15 cellular contexts compared by ENCODE assay signal in genomic region chr4:182662551-182662950, GRCh38.
DNase-seq lines count a peak whose midpoint lies in the region; ATAC-seq and TF ChIP-seq lines count a peak whose summit lies in the region.
"Had no signal": no experiment of that assay in that cellular context is flagged by ENCODE, and none has a peak within 500 bp of the region (broad histone marks: within the 10 kb centered on the region; RNA-seq: fewer than 3 reads in every experiment).

No MANE protein-coding gene starts in this region.

- H3K9me3 ChIP-seq in ectodermal cell (ENCODE audit: control insufficient read depth, low read length) (no peaks in the 10 kb centered on the region), right lobe of liver (no peaks in the 10 kb centered on the region)

- H3K27ac Mint-ChIP-seq in activated naive CD8-positive, alpha-beta T cell treated with anti-CD3 and anti-CD28 coated beads, Interleukin-2, amount 50 U/mL, for 24 hours: no peak overlapping the region
- H3K27ac Mint-ChIP-seq: CD14-positive monocyte; CD4-positive, alpha-beta memory T cell had no signal

- H3K27me3 Mint-ChIP-seq in activated naive CD8-positive, alpha-beta T cell treated with anti-CD3 and anti-CD28 coated beads, Interleukin-2, amount 50 U/mL, for 24 hours: no peaks in the 10 kb centered on the region

- DNase-seq in NCI-H345 (lab: John Stamatoyannopoulos, UW): peak; percentile 29
- DNase-seq in NCI-H345 treated with DMSO at 0.1 percent for 48 hours (lab: John Stamatoyannopoulos, UW; ENCODE audit: unreplicated experiment): no peak
- DNase-seq in right lobe of liver: no peak
- DNase-seq in activated naive CD8-positive, alpha-beta T cell treated with anti-CD3 and anti-CD28 coated beads, Interleukin-2, amount 50 U/mL, for 24 hours: no peak
- DNase-seq: 8988T; Calu3; CD4-positive, alpha-beta memory T cell; DMS79 treated with DMSO at 0.1 percent for 48 hours; GF-D8; H9 had no signal

- H3K4me3 Mint-ChIP-seq in activated naive CD8-positive, alpha-beta T cell treated with anti-CD3 and anti-CD28 coated beads, Interleukin-2, amount 50 U/mL, for 24 hours: no peak overlapping the region
- H3K4me3 Mint-ChIP-seq: CD14-positive monocyte; CD4-positive, alpha-beta memory T cell; H9 had no signal

- intact Hi-C loops in right lobe of liver (cut with DNase I): no loop called here

- H3K4me3 ChIP-seq in ectodermal cell (ENCODE audit: insufficient read depth, low read depth, low read length) (no peak overlapping the region), right lobe of liver (no peak overlapping the region)
- H3K4me3 ChIP-seq: BLaER1 had no signal

- ATAC-seq in right lobe of liver (peak in 3 of 4 donors; percentile 42 to 91 (median 87)), GM21526 (IDR thresholded peaks at IDR 0.05; ENCODE audit: low FRiP score, unreplicated experiment) (no peak), GM21423 (IDR thresholded peaks at IDR 0.05; ENCODE audit: unreplicated experiment) (no peak)
- ATAC-seq in activated naive CD8-positive, alpha-beta T cell treated with anti-CD3 and anti-CD28 coated beads, Interleukin-2, amount 50 U/mL, for 24 hours: no peak

- WGBS in ectodermal cell, 2 experiments: 69 to 73% methylated on average over 2 of the region's 2 CpGs
- WGBS in right lobe of liver (ENCODE audit: insufficient coverage, low coverage, low lambda C conversion rate, missing lambda C conversion rate): 13% methylated on average over 2 of the region's 2 CpGs

- H3K4me1 ChIP-seq in ectodermal cell (ENCODE audit: control insufficient read depth, insufficient read depth, low read length): peaks cover 19% of the 10 kb centered on the region
- H3K4me1 ChIP-seq in right lobe of liver: peaks cover 0 to 3% (median 0%) of the 10 kb centered on the region in 4 donors
- H3K4me1 ChIP-seq: BLaER1 had no signal

- H3K36me3 ChIP-seq in ectodermal cell (ENCODE audit: control insufficient read depth, insufficient read depth, low read length) (peaks cover 8% of the 10 kb centered on the region), right lobe of liver (no peaks in the 10 kb centered on the region)

- no peaks in the 10 kb centered on the region for H3K27me3 ChIP-seq in ectodermal cell (ENCODE audit: control insufficient read depth, insufficient read depth, low read length, poor library complexity, severe bottlenecking)
- H3K27me3 ChIP-seq in right lobe of liver: no peaks in the 10 kb centered on the region
- H3K27me3 ChIP-seq: BLaER1 had no signal

- peak overlapping the region; percentile 64 for H3K27ac ChIP-seq in ectodermal cell (ENCODE audit: insufficient read depth, low read depth, low read length, poor library complexity, severe bottlenecking)
- H3K27ac ChIP-seq in right lobe of liver: no peak overlapping the region
- H3K27ac ChIP-seq: BLaER1 had no signal

- TF ChIP-seq CTCF in right lobe of liver (IDR thresholded peaks at IDR 0.05): no peak

- no peaks in the 10 kb centered on the region for H3K36me3 Mint-ChIP-seq in activated naive CD8-positive, alpha-beta T cell treated with anti-CD3 and anti-CD28 coated beads, Interleukin-2, amount 50 U/mL, for 24 hours (ENCODE audit: low read depth)
- H3K36me3 Mint-ChIP-seq: CD14-positive monocyte; CD4-positive, alpha-beta memory T cell had no signal

- H3K9me3 Mint-ChIP-seq in activated naive CD8-positive, alpha-beta T cell treated with anti-CD3 and anti-CD28 coated beads, Interleukin-2, amount 50 U/mL, for 24 hours: no peaks in the 10 kb centered on the region

- TF ChIP-seq POLR2A in right lobe of liver (IDR thresholded peaks at IDR 0.05): no peak

- H3K4me1 Mint-ChIP-seq in activated naive CD8-positive, alpha-beta T cell treated with anti-CD3 and anti-CD28 coated beads, Interleukin-2, amount 50 U/mL, for 24 hours: no peaks in the 10 kb centered on the region
- H3K4me1 Mint-ChIP-seq: CD14-positive monocyte; CD4-positive, alpha-beta memory T cell had no signal

Comparison
In these comparisons a context has a peak if more than half of its experiments do, and no peak if none do; other contexts are left out.
1. ATAC-seq: peak in right lobe of liver (3 of 4); none in GM21526 (single experiment), activated naive CD8-positive, alpha-beta T cell treated with anti-CD3 and anti-CD28 coated beads, Interleukin-2, amount 50 U/mL, for 24 hours (single experiment) and GM21423 (single experiment).